In the genomic region with DNA sequence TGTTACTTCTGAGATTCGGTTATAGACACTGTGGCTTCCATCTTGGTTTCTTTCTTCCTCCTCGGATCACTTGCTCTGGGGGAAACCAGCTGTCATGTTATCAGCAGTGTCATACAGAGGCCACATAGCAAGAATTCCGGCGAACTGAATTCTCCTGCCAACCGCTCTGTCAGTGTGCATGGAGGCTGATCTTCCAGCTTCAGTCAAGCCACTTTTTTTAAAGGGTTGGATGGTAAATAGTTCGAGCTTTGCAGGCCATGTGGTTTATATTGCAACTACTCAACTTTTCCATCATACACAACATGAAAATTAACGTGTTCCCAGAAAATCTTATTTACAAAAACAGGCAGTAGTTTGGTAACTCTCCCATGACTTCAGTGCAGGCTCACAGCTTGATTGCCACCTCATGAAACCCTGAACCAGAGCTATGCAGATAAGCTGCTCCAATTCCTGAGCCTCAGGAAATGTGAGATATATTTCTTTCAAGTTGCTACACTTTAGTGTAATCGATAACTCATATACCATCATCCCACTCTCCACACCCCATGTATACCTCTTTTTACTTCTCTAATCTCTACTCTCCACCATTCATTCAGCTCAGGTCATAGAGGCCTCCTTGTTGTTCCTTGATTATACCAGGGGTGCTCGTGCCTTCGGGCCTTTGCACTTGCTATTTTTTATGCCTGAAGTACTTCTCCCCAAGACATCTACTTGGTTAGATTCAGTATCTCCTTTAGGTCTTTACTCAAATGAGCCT, we compare ENCODE assay signal across 1 cellular context.
TF ChIP-seq lines count a peak whose summit lies in the region.

No MANE protein-coding gene starts in this region.

TF ChIP-seq in WTC11, 78 proteins besides CTCF, POLR2A, EP300 and RAD21 (continued from another document):
- TF ChIP-seq FOXP4 (CRISPR knock-in tag; IDR thresholded peaks at IDR 0.05), result no peak
- no peak for TF ChIP-seq SOX15 (CRISPR knock-in tag; IDR thresholded peaks at IDR 0.05)
- TF ChIP-seq STAT6 (CRISPR knock-in tag; conservative IDR thresholded peaks at IDR 0.05; ENCODE audit: low read depth), result no peak
- no peak for TF ChIP-seq HMGA2 (CRISPR knock-in tag; IDR thresholded peaks at IDR 0.05)
- no peak for TF ChIP-seq ESRRA (CRISPR knock-in tag; IDR thresholded peaks at IDR 0.05; ENCODE audit: borderline replicate concordance)
- no peak for TF ChIP-seq ATF3 (CRISPR knock-in tag; conservative IDR thresholded peaks at IDR 0.05)
- TF ChIP-seq ZNF532 (CRISPR knock-in tag; IDR thresholded peaks at IDR 0.05; ENCODE audit: borderline replicate concordance), result peak; percentile 23; the same call in 1 of the 2 replicates
- no peak for TF ChIP-seq NR3C1 (CRISPR knock-in tag; conservative IDR thresholded peaks at IDR 0.05; ENCODE audit: low read depth)
- TF ChIP-seq, protein P1, sequence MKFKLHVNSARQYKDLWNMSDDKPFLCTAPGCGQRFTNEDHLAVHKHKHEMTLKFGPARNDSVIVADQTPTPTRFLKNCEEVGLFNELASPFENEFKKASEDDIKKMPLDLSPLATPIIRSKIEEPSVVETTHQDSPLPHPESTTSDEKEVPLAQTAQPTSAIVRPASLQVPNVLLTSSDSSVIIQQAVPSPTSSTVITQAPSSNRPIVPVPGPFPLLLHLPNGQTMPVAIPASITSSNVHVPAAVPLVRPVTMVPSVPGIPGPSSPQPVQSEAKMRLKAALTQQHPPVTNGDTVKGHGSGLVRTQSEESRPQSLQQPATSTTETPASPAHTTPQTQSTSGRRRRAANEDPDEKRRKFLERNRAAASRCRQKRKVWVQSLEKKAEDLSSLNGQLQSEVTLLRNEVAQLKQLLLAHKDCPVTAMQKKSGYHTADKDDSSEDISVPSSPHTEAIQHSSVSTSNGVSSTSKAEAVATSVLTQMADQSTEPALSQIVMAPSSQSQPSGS (CRISPR knock-in tag; IDR thresholded peaks at IDR 0.05; ENCODE audit: borderline replicate concordance, low read depth), result no peak
- no peak for TF ChIP-seq SMAD3 (CRISPR knock-in tag; IDR thresholded peaks at IDR 0.05; ENCODE audit: borderline replicate concordance)
- no peak for TF ChIP-seq ELF4 (CRISPR knock-in tag; IDR thresholded peaks at IDR 0.05; ENCODE audit: low read depth)
- TF ChIP-seq NFYB (CRISPR knock-in tag; conservative IDR thresholded peaks at IDR 0.05; ENCODE audit: low read depth), result no peak
- TF ChIP-seq CREB1 (CRISPR knock-in tag; IDR thresholded peaks at IDR 0.05), result no peak
- no peak for TF ChIP-seq RORB (CRISPR knock-in tag; IDR thresholded peaks at IDR 0.05)
- TF ChIP-seq FOXP1 (CRISPR knock-in tag; IDR thresholded peaks at IDR 0.05; ENCODE audit: borderline replicate concordance), result no peak
- no peak for TF ChIP-seq IRF1 (CRISPR knock-in tag; IDR thresholded peaks at IDR 0.05)
- no peak for TF ChIP-seq TP53 (CRISPR knock-in tag; IDR thresholded peaks at IDR 0.05)
- TF ChIP-seq MLX (CRISPR knock-in tag; IDR thresholded peaks at IDR 0.05), result no peak
- TF ChIP-seq, protein P2, sequence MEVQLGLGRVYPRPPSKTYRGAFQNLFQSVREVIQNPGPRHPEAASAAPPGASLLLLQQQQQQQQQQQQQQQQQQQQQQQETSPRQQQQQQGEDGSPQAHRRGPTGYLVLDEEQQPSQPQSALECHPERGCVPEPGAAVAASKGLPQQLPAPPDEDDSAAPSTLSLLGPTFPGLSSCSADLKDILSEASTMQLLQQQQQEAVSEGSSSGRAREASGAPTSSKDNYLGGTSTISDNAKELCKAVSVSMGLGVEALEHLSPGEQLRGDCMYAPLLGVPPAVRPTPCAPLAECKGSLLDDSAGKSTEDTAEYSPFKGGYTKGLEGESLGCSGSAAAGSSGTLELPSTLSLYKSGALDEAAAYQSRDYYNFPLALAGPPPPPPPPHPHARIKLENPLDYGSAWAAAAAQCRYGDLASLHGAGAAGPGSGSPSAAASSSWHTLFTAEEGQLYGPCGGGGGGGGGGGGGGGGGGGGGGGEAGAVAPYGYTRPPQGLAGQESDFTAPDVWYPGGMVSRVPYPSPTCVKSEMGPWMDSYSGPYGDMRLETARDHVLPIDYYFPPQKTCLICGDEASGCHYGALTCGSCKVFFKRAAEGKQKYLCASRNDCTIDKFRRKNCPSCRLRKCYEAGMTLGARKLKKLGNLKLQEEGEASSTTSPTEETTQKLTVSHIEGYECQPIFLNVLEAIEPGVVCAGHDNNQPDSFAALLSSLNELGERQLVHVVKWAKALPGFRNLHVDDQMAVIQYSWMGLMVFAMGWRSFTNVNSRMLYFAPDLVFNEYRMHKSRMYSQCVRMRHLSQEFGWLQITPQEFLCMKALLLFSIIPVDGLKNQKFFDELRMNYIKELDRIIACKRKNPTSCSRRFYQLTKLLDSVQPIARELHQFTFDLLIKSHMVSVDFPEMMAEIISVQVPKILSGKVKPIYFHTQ (CRISPR knock-in tag; IDR thresholded peaks at IDR 0.05), result no peak; the same call in 1 of the 2 replicates
- TF ChIP-seq GTF2I (CRISPR knock-in tag; conservative IDR thresholded peaks at IDR 0.05), result no peak
- no peak for TF ChIP-seq OVOL2 (CRISPR knock-in tag; IDR thresholded peaks at IDR 0.05; ENCODE audit: borderline replicate concordance)
- TF ChIP-seq ATF1 (CRISPR knock-in tag; IDR thresholded peaks at IDR 0.05), result no peak
- TF ChIP-seq, protein P3, sequence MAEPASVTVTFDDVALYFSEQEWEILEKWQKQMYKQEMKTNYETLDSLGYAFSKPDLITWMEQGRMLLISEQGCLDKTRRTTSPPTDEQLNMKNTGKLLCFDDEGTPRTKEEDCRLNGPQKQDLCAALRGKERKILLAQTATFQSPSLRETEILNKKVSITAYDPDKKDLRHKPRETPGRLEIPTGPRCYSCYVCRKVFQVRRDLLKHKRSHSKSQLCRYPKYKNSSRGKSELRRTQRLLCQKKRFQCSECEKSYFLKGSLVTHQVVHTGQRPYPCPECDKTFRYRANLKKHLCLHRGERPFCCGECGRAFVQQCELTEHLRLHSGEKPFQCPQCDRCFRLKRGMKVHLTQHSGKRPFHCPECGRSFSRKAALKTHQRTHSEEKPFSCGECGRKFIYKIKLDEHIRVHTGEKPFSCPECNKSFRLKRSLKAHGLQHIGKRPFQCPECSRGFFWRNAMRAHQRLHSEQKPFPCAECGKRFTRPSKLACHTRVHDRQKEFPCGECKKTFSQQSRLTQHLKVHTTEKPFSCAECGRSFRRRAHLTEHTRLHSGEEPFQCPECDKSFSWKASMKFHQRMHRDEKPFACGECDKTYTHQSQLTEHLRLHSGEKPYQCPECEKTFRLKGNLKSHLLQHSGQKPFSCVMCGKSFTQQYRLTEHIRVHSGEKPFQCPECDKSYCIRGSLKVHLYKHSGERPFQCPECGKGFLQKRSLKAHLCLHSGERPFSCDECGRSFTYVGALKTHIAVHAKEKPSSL (CRISPR knock-in tag; conservative IDR thresholded peaks at IDR 0.05), result peak; percentile 87
- no peak for TF ChIP-seq E2F5 (CRISPR knock-in tag; IDR thresholded peaks at IDR 0.05)
- no peak for TF ChIP-seq ZBTB21 (CRISPR knock-in tag; IDR thresholded peaks at IDR 0.05; ENCODE audit: borderline replicate concordance)
TF ChIP-seq in WTC11: peak in this region for 8.
